In the genomic region with DNA sequence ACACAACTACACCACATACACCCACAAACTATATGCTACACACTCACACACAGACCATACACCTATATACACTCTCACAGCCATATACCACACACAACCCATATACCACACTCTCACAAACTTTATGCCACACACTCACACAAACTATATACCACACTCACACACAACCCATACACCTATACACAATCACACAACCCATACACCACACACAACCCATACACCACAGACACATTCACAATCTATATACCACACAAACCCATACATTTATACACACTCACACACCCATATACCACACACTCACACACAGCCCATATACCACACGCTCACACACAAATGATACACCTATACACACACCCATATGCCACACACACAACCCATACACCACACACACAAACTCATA, we compare ENCODE assay signal across 20 cellular contexts.
DNase-seq lines count a peak whose midpoint lies in the region; ATAC-seq and TF ChIP-seq lines count a peak whose summit lies in the region.
"Had no signal": no experiment of that assay in that cellular context is flagged by ENCODE, and none has a peak within 500 bp of the region (broad histone marks: within the 10 kb centered on the region; RNA-seq: fewer than 3 reads in every experiment).

No MANE protein-coding gene starts in this region.

- no peaks in the 10 kb centered on the region for H3K36me3 ChIP-seq in OCI-LY7 (ENCODE audit: insufficient read depth, low read length)
- H3K36me3 ChIP-seq in iPS-18a (ENCODE audit: control insufficient read depth, low read depth, low read length): no peaks in the 10 kb centered on the region
- H3K36me3 ChIP-seq: HAP-1, SJCRH30 had no signal

- H3K4me3 ChIP-seq in OCI-LY7 (ENCODE audit: low read depth, low read length, poor library complexity, severe bottlenecking) (no peak overlapping the region), iPS-18a (ENCODE audit: low read length) (peak overlapping the region; percentile 2)
- H3K4me3 ChIP-seq: GM23248, HAP-1, SJCRH30 had no signal

- no peaks in the 10 kb centered on the region for H3K36me3 Mint-ChIP-seq in stimulated activated naive CD8-positive, alpha-beta T cell treated with anti-CD3 and anti-CD28 coated beads, Interleukin-15, Interleukin-2, amounts not matched to agents 100 ng/mL and 50 ng/mL, for 24 hours (ENCODE audit: low read depth)

- no peak overlapping the region for H3K4me3 Mint-ChIP-seq in stimulated activated naive CD8-positive, alpha-beta T cell treated with anti-CD3 and anti-CD28 coated beads, Interleukin-15, Interleukin-2, amounts not matched to agents 100 ng/mL and 50 ng/mL, for 24 hours
- no peak overlapping the region for H3K4me3 Mint-ChIP-seq in stimulated activated naive CD8-positive, alpha-beta T cell treated with anti-CD3 and anti-CD28 coated beads, Interleukin-15, amount 100 ng/mL, for 72 hours
- H3K4me3 Mint-ChIP-seq: CD4-positive, CD25-positive, alpha-beta regulatory T cell had no signal

- intact Hi-C loops in OCI-LY7 (cut with micrococcal nuclease; ENCODE audit: unreplicated experiment): loop anchor here (2.0 kb wide), 1 partner anchor 121 kb away; no protein-coding TSS in a partner anchor

- CTCF ChIA-PET in OCI-LY7 (lab: Charles Lee; ENCODE audit: unreplicated experiment): no interaction called here

- H3K9ac ChIP-seq in iPS-18a (ENCODE audit: low read length): no peak overlapping the region
- H3K9ac ChIP-seq: GM23248 had no signal

- POLR2A ChIA-PET in OCI-LY7 (lab: Charles Lee): no interaction called here

- peaks cover 80% of the 10 kb centered on the region for H3K4me1 ChIP-seq in OCI-LY7 (ENCODE audit: insufficient read depth, low read length, poor library complexity, severe bottlenecking)
- H3K4me1 ChIP-seq in iPS-18a (ENCODE audit: control insufficient read depth, low read depth, low read length): no peaks in the 10 kb centered on the region
- H3K4me1 ChIP-seq: HAP-1, SJCRH30 had no signal

- no peaks in the 10 kb centered on the region for H3K9me2 ChIP-seq in OCI-LY7 (ENCODE audit: insufficient read depth, low read length)

- H3K27me3 ChIP-seq in iPS-18a (ENCODE audit: control insufficient read depth, insufficient read depth, low read length): no peaks in the 10 kb centered on the region

- peaks cover 8% of the 10 kb centered on the region for H3K9me3 Mint-ChIP-seq in stimulated activated naive CD8-positive, alpha-beta T cell treated with anti-CD3 and anti-CD28 coated beads, Interleukin-15, Interleukin-2, amounts not matched to agents 100 ng/mL and 50 ng/mL, for 24 hours
- peaks cover 17 to 21% of the 10 kb centered on the region in 2 donors for H3K9me3 Mint-ChIP-seq in stimulated activated naive CD8-positive, alpha-beta T cell treated with anti-CD3 and anti-CD28 coated beads, Interleukin-15, amount 100 ng/mL, for 72 hours

- TF ChIP-seq CTCF in OCI-LY7 (conservative IDR thresholded peaks at IDR 0.05; ENCODE audit: low read length): no peak

- peak overlapping the region; percentile 90 for H3K27ac ChIP-seq in OCI-LY7 (ENCODE audit: low read depth, low read length, poor library complexity, severe bottlenecking)
- H3K27ac ChIP-seq in iPS-18a (ENCODE audit: low read length): no peak overlapping the region
- H3K27ac ChIP-seq: GM23248, SJCRH30 had no signal

- peaks cover 29% of the 10 kb centered on the region for H3K4me1 Mint-ChIP-seq in stimulated activated naive CD8-positive, alpha-beta T cell treated with anti-CD3 and anti-CD28 coated beads, Interleukin-15, Interleukin-2, amounts not matched to agents 100 ng/mL and 50 ng/mL, for 24 hours (ENCODE audit: low read depth)
- no peaks in the 10 kb centered on the region for H3K4me1 Mint-ChIP-seq in stimulated activated naive CD8-positive, alpha-beta T cell treated with anti-CD3 and anti-CD28 coated beads, Interleukin-15, amount 100 ng/mL, for 72 hours

- no peaks in the 10 kb centered on the region; the same call in 1 of the 2 replicates for H3K9me3 ChIP-seq in OCI-LY7 (ENCODE audit: low read length)
- H3K9me3 ChIP-seq in iPS-18a (ENCODE audit: control insufficient read depth, low read depth, low read length): peaks cover 42% of the 10 kb centered on the region
- H3K9me3 ChIP-seq: HAP-1, SJCRH30 had no signal

- H3K79me2 ChIP-seq in OCI-LY7 (ENCODE audit: insufficient read depth, low read depth, low read length): peaks cover 34% of the 10 kb centered on the region; the same call in 1 of the 2 replicates

- H3K4me2 ChIP-seq in OCI-LY7 (ENCODE audit: low read length): no peak overlapping the region

- peak overlapping the region; percentile 59 for H3K27ac Mint-ChIP-seq in stimulated activated naive CD8-positive, alpha-beta T cell treated with anti-CD3 and anti-CD28 coated beads, Interleukin-15, Interleukin-2, amounts not matched to agents 100 ng/mL and 50 ng/mL, for 24 hours
- no peak overlapping the region for H3K27ac Mint-ChIP-seq in stimulated activated naive CD8-positive, alpha-beta T cell treated with anti-CD3 and anti-CD28 coated beads, Interleukin-15, amount 100 ng/mL, for 72 hours

- no TSS peak for BruUV-seq in OCI-LY7 (replicated peaks; lab: Mats Ljungman, UMichigan)

- H3K27me3 Mint-ChIP-seq in stimulated activated naive CD8-positive, alpha-beta T cell treated with anti-CD3 and anti-CD28 coated beads, Interleukin-15, Interleukin-2, amounts not matched to agents 100 ng/mL and 50 ng/mL, for 24 hours: peaks cover 8% of the 10 kb centered on the region
- peaks cover 11% of the 10 kb centered on the region for H3K27me3 Mint-ChIP-seq in stimulated activated naive CD8-positive, alpha-beta T cell treated with anti-CD3 and anti-CD28 coated beads, Interleukin-15, amount 100 ng/mL, for 72 hours
- H3K27me3 Mint-ChIP-seq: CD4-positive, CD25-positive, alpha-beta regulatory T cell had no signal

- no peak overlapping the region for H2AFZ ChIP-seq in OCI-LY7 (ENCODE audit: low read length)
- H2AFZ ChIP-seq: GM23248 had no signal

- no peak for ATAC-seq in stimulated activated naive CD8-positive, alpha-beta T cell treated with anti-CD3 and anti-CD28 coated beads, Interleukin-15, amount 100 ng/mL, for 72 hours

- no peak for DNase-seq in stimulated activated naive CD8-positive, alpha-beta T cell treated with anti-CD3 and anti-CD28 coated beads, Interleukin-15, amount 100 ng/mL, for 72 hours
- DNase-seq in OCI-LY7 (ENCODE audit: low spot score) (no peak), T1000 (lab: John Stamatoyannopoulos, UW) (no peak), NCI-H2081 treated with DMSO at 0.1 percent for 48 hours (lab: John Stamatoyannopoulos, UW) (no peak), mesenteric fat pad (ENCODE audit: low spot score) (no peak)
- DNase-seq: CD4-positive, CD25-positive, alpha-beta regulatory T cell; COR-L47; DMS79; GM23248; Kasumi-1; NCI-H1694; NCI-H2081; NCI-H2171 treated with DMSO at 0.1 percent for 48 hours; NCI-H524 treated with DMSO at 0.1 percent for 48 hours; NCI-H82; OCI-M1; SJCRH30 had no signal

- H4K20me1 ChIP-seq in OCI-LY7 (ENCODE audit: insufficient read depth, low read length): no peaks in the 10 kb centered on the region
